8 cellular contexts compared by ENCODE assay signal in the genomic region with DNA sequence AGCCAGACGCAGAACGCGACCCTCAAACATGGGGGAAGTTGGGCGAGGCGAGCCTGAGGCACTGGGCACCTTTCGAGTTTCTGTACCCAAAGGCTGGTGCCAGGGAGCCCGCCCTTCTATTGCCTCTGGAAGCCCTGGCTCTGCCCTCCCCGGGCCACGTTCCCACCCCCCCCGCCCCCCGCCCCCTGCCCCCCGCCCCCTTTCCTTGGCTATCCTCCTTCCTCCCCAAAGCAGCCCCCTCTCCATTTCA. TPM values are rescaled to one million over a fixed set of nuclear protein-coding genes. Genes with fewer than 3 reads are reported as not detected.
DNase-seq lines count a peak whose midpoint lies in the region; ATAC-seq and TF ChIP-seq lines count a peak whose summit lies in the region.

No MANE protein-coding gene starts in this region.

- no peaks in the 10 kb centered on the region for H3K36me3 ChIP-seq in liver (ENCODE audit: control insufficient read depth in 4 of 4, insufficient read depth in 3 of 4, low read depth in 1 of 4, low read length in 3 of 4)
- no peaks in the 10 kb centered on the region for H3K36me3 ChIP-seq in thyroid gland

- H3K4me3 ChIP-seq in astrocyte of the cerebellum (ENCODE audit: low read depth, low read length) (peak overlapping the region; percentile 82), liver (ENCODE audit: low read depth in 1 of 3, low read length in 3 of 3) (peak overlapping the region; percentile 59 to 73 (median 73)), thyroid gland (replicated peaks in 1 of 3) (peak overlapping the region in 1 of 3 donors; percentile 86)

- ATAC-seq in GM18909 (IDR thresholded peaks at IDR 0.05; ENCODE audit: poor library complexity, unreplicated experiment) (no peak), GM21360 (IDR thresholded peaks at IDR 0.05; ENCODE audit: unreplicated experiment) (no peak), GM18861 (IDR thresholded peaks at IDR 0.05; ENCODE audit: unreplicated experiment) (no peak)

- DNase-seq in activated effector memory CD4-positive, alpha-beta T cell treated with anti-CD3 and anti-CD28 coated beads, Interleukin-2, amount 50 U/mL, for 16 hours: peak; percentile 74
- no peak for DNase-seq in activated effector memory CD4-positive, alpha-beta T cell treated with Interleukin-2 at 50 U/mL for 16 hours
- DNase-seq in astrocyte of the cerebellum (ENCODE audit: low read depth) (no peak), thyroid gland (no peak)

- peak overlapping the region in 1 of 2 donors; percentile 54 for H3K9ac ChIP-seq in liver (ENCODE audit: low read depth in 1 of 2, low read length in 2 of 2)

- 0% methylated on average over 12 of the region's 12 CpGs for WGBS in liver
- 0 to 1% methylated on average over 10 to 11 of the region's 12 CpGs for WGBS in thyroid gland, 2 donors

- H3K27ac ChIP-seq in liver (ENCODE audit: low read depth in 1 of 2, low read length in 2 of 2): peak overlapping the region; percentile 96 to 97
- peak overlapping the region; percentile 86 to 99 (median 95) for H3K27ac ChIP-seq in thyroid gland

- peaks cover 7 to 41% (median 33%) of the 10 kb centered on the region in 4 donors for H3K4me1 ChIP-seq in liver (ENCODE audit: control insufficient read depth in 4 of 4, insufficient read depth in 4 of 4, low read length in 3 of 4)
- peaks cover 28 to 32% of the 10 kb centered on the region in 2 donors for H3K4me1 ChIP-seq in thyroid gland

- intact Hi-C loops in thyroid gland (cut with DNase I): no loop called here

- in situ Hi-C loops in astrocyte of the cerebellum (cut with HindIII; ENCODE audit: low sequenced_read_pairs): no loop called here

- no peak for TF ChIP-seq POLR2A in thyroid gland (IDR thresholded peaks at IDR 0.05)

- no peaks in the 10 kb centered on the region for H3K27me3 ChIP-seq in liver (ENCODE audit: control insufficient read depth in 4 of 4, insufficient read depth in 4 of 4, low read length in 3 of 4)
- no peaks in the 10 kb centered on the region for H3K27me3 ChIP-seq in thyroid gland

- TF ChIP-seq CTCF in astrocyte of the cerebellum (IDR thresholded peaks at IDR 0.05; ENCODE audit: low read depth, low read length, missing control alignments) (no peak), liver (IDR thresholded peaks at IDR 0.05; ENCODE audit: low read depth, low read length, missing input control) (no peak), thyroid gland (IDR thresholded peaks at IDR 0.05) (no peak)

- no peaks in the 10 kb centered on the region for H3K9me3 ChIP-seq in liver (ENCODE audit: control insufficient read depth in 4 of 4, low read length in 3 of 4)
- no peaks in the 10 kb centered on the region for H3K9me3 ChIP-seq in thyroid gland

- no peak for TF ChIP-seq RAD21 in liver (IDR thresholded peaks at IDR 0.05)

TF ChIP-seq in liver, 16 proteins besides CTCF, POLR2A, EP300 and RAD21:
- TF ChIP-seq HNF4G (IDR thresholded peaks at IDR 0.05): no peak
- no peak for TF ChIP-seq JUND (IDR thresholded peaks at IDR 0.05)
- TF ChIP-seq, protein P1, sequence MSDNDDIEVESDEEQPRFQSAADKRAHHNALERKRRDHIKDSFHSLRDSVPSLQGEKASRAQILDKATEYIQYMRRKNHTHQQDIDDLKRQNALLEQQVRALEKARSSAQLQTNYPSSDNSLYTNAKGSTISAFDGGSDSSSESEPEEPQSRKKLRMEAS (IDR thresholded peaks at IDR 0.05): no peak
- TF ChIP-seq, protein P2, sequence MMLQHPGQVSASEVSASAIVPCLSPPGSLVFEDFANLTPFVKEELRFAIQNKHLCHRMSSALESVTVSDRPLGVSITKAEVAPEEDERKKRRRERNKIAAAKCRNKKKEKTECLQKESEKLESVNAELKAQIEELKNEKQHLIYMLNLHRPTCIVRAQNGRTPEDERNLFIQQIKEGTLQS (IDR thresholded peaks at IDR 0.05): no peak
- TF ChIP-seq FOXA1 (IDR thresholded peaks at IDR 0.05): no peak
- TF ChIP-seq RXRA (IDR thresholded peaks at IDR 0.05): no peak
- TF ChIP-seq EGR1 (IDR thresholded peaks at IDR 0.05; ENCODE audit: low read depth in 2 of 2): no peak
- TF ChIP-seq NR2F2 (IDR thresholded peaks at IDR 0.05): no peak
- TF ChIP-seq SP1 (IDR thresholded peaks at IDR 0.05): no peak
- no peak for TF ChIP-seq GABPA (IDR thresholded peaks at IDR 0.05 in 1 of 2, conservative IDR thresholded peaks at IDR 0.05 in 1 of 2)
- TF ChIP-seq HNF4A (conservative IDR thresholded peaks at IDR 0.05): no peak
- TF ChIP-seq TAF1 (conservative IDR thresholded peaks at IDR 0.05): no peak
- no peak for TF ChIP-seq YY1 (IDR thresholded peaks at IDR 0.05)
- TF ChIP-seq, protein P3, sequence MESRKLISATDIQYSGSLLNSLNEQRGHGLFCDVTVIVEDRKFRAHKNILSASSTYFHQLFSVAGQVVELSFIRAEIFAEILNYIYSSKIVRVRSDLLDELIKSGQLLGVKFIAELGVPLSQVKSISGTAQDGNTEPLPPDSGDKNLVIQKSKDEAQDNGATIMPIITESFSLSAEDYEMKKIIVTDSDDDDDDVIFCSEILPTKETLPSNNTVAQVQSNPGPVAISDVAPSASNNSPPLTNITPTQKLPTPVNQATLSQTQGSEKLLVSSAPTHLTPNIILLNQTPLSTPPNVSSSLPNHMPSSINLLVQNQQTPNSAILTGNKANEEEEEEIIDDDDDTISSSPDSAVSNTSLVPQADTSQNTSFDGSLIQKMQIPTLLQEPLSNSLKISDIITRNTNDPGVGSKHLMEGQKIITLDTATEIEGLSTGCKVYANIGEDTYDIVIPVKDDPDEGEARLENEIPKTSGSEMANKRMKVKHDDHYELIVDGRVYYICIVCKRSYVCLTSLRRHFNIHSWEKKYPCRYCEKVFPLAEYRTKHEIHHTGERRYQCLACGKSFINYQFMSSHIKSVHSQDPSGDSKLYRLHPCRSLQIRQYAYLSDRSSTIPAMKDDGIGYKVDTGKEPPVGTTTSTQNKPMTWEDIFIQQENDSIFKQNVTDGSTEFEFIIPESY (IDR thresholded peaks at IDR 0.05): no peak
- TF ChIP-seq FOXA2 (IDR thresholded peaks at IDR 0.05): no peak
- TF ChIP-seq, protein P4, sequence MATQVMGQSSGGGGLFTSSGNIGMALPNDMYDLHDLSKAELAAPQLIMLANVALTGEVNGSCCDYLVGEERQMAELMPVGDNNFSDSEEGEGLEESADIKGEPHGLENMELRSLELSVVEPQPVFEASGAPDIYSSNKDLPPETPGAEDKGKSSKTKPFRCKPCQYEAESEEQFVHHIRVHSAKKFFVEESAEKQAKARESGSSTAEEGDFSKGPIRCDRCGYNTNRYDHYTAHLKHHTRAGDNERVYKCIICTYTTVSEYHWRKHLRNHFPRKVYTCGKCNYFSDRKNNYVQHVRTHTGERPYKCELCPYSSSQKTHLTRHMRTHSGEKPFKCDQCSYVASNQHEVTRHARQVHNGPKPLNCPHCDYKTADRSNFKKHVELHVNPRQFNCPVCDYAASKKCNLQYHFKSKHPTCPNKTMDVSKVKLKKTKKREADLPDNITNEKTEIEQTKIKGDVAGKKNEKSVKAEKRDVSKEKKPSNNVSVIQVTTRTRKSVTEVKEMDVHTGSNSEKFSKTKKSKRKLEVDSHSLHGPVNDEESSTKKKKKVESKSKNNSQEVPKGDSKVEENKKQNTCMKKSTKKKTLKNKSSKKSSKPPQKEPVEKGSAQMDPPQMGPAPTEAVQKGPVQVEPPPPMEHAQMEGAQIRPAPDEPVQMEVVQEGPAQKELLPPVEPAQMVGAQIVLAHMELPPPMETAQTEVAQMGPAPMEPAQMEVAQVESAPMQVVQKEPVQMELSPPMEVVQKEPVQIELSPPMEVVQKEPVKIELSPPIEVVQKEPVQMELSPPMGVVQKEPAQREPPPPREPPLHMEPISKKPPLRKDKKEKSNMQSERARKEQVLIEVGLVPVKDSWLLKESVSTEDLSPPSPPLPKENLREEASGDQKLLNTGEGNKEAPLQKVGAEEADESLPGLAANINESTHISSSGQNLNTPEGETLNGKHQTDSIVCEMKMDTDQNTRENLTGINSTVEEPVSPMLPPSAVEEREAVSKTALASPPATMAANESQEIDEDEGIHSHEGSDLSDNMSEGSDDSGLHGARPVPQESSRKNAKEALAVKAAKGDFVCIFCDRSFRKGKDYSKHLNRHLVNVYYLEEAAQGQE (IDR thresholded peaks at IDR 0.05): no peak
TF ChIP-seq in liver: peak in this region for 0.

RNA-seq across cellular contexts. Expression of a gene that starts 2.2 kb away (rescaled TPM):
- total RNA-seq in liver (10 to 100 TPM; 10.3 to 50.2 TPM), thyroid gland (10 to 100 TPM; 35.7 to 89.8 (median 47.3) TPM)
- polyA plus RNA-seq in liver: 10 to 100 TPM in 1 of 2 donors, 1 to 10 TPM in 1; 7.0 to 31.9 TPM

RNA-seq across cellular contexts. Expression of a gene that starts 7.0 kb away (rescaled TPM):
- total RNA-seq in liver (under 1 TPM in 1 of 2 donors, not detected in 1; 0.42 TPM), thyroid gland (not detected)
- not detected for polyA plus RNA-seq in liver

RNA-seq across cellular contexts. Expression of a gene that starts 17.3 kb away (rescaled TPM):
- 10 to 100 TPM; 10.4 to 20.2 TPM for total RNA-seq in liver
- polyA plus RNA-seq in liver: 10 to 100 TPM; 24.7 to 31.6 TPM
- total RNA-seq in thyroid gland: 10 to 100 TPM; 24.1 to 39.3 (median 31.1) TPM

RNA-seq across cellular contexts. Expression of a gene that starts 25.9 kb away (rescaled TPM):
- 10 to 100 TPM; 32.4 to 54.4 TPM for total RNA-seq in liver
- polyA plus RNA-seq in liver: 10 to 100 TPM; 34.3 to 57.9 TPM
- total RNA-seq in thyroid gland: 10 to 100 TPM; 14.3 to 29.5 (median 22.6) TPM

RNA-seq across cellular contexts. Expression of a gene that starts 29.9 kb away (rescaled TPM):
- 10 to 100 TPM; 53.2 to 65.5 TPM for total RNA-seq in liver
- 10 to 100 TPM; 27.2 to 62.8 TPM for polyA plus RNA-seq in liver
- total RNA-seq in thyroid gland: 100 to 1,000 TPM; 108 to 168 (median 123) TPM
